In genomic region chr15:31024330-31024729, GRCh38 we compare ENCODE assay signal across 11 cellular contexts. TPM values are rescaled to one million over a fixed set of nuclear protein-coding genes. Genes with fewer than 3 reads are reported as not detected.
DNase-seq lines count a peak whose midpoint lies in the region; ATAC-seq and TF ChIP-seq lines count a peak whose summit lies in the region.
"Had no signal": no experiment of that assay in that cellular context is flagged by ENCODE, and none has a peak within 500 bp of the region (broad histone marks: within the 10 kb centered on the region; RNA-seq: fewer than 3 reads in every experiment).

No MANE protein-coding gene starts in this region.

- H3K9me3 Mint-ChIP-seq in HFFc6, result no peaks in the 10 kb centered on the region

- intact Hi-C loops in OCI-LY7 (cut with micrococcal nuclease; ENCODE audit: unreplicated experiment), result no loop called here

- ATAC-seq in HG02678 (IDR thresholded peaks at IDR 0.05; ENCODE audit: unreplicated experiment), result no peak

- H3K36me3 ChIP-seq in hepatocyte (replicated peaks; ENCODE audit: insufficient read depth, low read depth) (no peaks in the 10 kb centered on the region), smooth muscle cell (ENCODE audit: low read depth) (no peaks in the 10 kb centered on the region), OCI-LY7 (ENCODE audit: insufficient read depth, low read length) (no peaks in the 10 kb centered on the region)

- H3K9me2 ChIP-seq in hepatocyte (replicated peaks; ENCODE audit: insufficient read depth) (no peaks in the 10 kb centered on the region), OCI-LY7 (ENCODE audit: insufficient read depth, low read length) (no peaks in the 10 kb centered on the region)

- H3F3A ChIP-seq in smooth muscle cell (ENCODE audit: low read depth), result no peaks in the 10 kb centered on the region

- H3K4me1 ChIP-seq in hepatocyte (ENCODE audit: insufficient read depth), result peaks cover 10% of the 10 kb centered on the region
- H3K4me1 ChIP-seq in smooth muscle cell (ENCODE audit: low read depth), result peaks cover 15% of the 10 kb centered on the region
- H3K4me1 ChIP-seq in OCI-LY7 (ENCODE audit: insufficient read depth, low read length, poor library complexity, severe bottlenecking), result no peaks in the 10 kb centered on the region

- WGBS in hepatocyte (ENCODE audit: low lambda C conversion rate, missing lambda C conversion rate), result 10% methylated on average over 5 of the region's 5 CpGs
- WGBS in smooth muscle cell (ENCODE audit: low lambda C conversion rate), result 9% methylated on average over 5 of the region's 5 CpGs

- DNase-seq in HFFc6 (peak; percentile 93), amniotic stem cell (lab: John Stamatoyannopoulos, UW) (peak; percentile 58), hepatocyte (ENCODE audit: low spot score) (peak; percentile 64), smooth muscle cell (lab: John Stamatoyannopoulos, UW; ENCODE audit: unreplicated experiment) (no peak), mesenteric fat pad (ENCODE audit: low spot score) (no peak), OCI-LY7 (ENCODE audit: low spot score) (no peak), KG1 (lab: John Stamatoyannopoulos, UW) (no peak)
- DNase-seq: activated gamma-delta T cell; NCI-H1417; stimulated activated CD4-positive, alpha-beta T cell treated with anti-CD3 and anti-CD28 coated beads, Interleukin-4, amount 100 ng/mL, for 24 hours had no signal

- H3K4me1 Mint-ChIP-seq in HFFc6 (ENCODE audit: low read depth), result peaks cover 56% of the 10 kb centered on the region

- H3K27ac Mint-ChIP-seq in HFFc6, result peak overlapping the region; percentile 94

- H3K9ac ChIP-seq in smooth muscle cell (ENCODE audit: low read depth), result no peak overlapping the region

- no peaks in the 10 kb centered on the region; the same call in 1 of the 2 replicates for H3K27me3 Mint-ChIP-seq in HFFc6 (ENCODE audit: insufficient read depth)

- H3K27ac ChIP-seq in hepatocyte, result peak overlapping the region; percentile 53
- peak overlapping the region; percentile 47 for H3K27ac ChIP-seq in smooth muscle cell (ENCODE audit: low read depth)
- H3K27ac ChIP-seq in OCI-LY7 (ENCODE audit: low read depth, low read length, poor library complexity, severe bottlenecking), result no peak overlapping the region

- POLR2A ChIA-PET in OCI-LY7 (lab: Charles Lee), result interaction anchor here (3.9 kb wide), 1 partner anchor 10 kb away, joined by 19 read pairs; no protein-coding TSS in a partner anchor

- BruUV-seq in OCI-LY7 (replicated peaks; lab: Mats Ljungman, UMichigan), result no TSS peak

- H3K79me2 ChIP-seq in hepatocyte, result no peaks in the 10 kb centered on the region
- no peaks in the 10 kb centered on the region for H3K79me2 ChIP-seq in smooth muscle cell (ENCODE audit: low read depth)
- H3K79me2 ChIP-seq in OCI-LY7 (ENCODE audit: insufficient read depth, low read depth, low read length), result no peaks in the 10 kb centered on the region

- H4K20me1 ChIP-seq in hepatocyte (ENCODE audit: insufficient read depth, poor library complexity, severe bottlenecking), result no peaks in the 10 kb centered on the region
- no peaks in the 10 kb centered on the region for H4K20me1 ChIP-seq in smooth muscle cell (ENCODE audit: low read depth)
- H4K20me1 ChIP-seq in OCI-LY7 (ENCODE audit: insufficient read depth, low read length), result no peaks in the 10 kb centered on the region

- H2AFZ ChIP-seq in hepatocyte, result peak overlapping the region; percentile 1
- peak overlapping the region; percentile 13 for H2AFZ ChIP-seq in smooth muscle cell (ENCODE audit: low read depth)
- H2AFZ ChIP-seq in OCI-LY7 (ENCODE audit: low read length), result no peak overlapping the region

- TF ChIP-seq CTCF in HFFc6 (IDR thresholded peaks at IDR 0.05), result no peak
- TF ChIP-seq CTCF in hepatocyte (IDR thresholded peaks at IDR 0.05; ENCODE audit: poor library complexity), result no peak
- no peak for TF ChIP-seq CTCF in smooth muscle cell (IDR thresholded peaks at IDR 0.05; ENCODE audit: borderline replicate concordance, insufficient read depth, poor library complexity, severe bottlenecking)
- TF ChIP-seq CTCF in OCI-LY7 (conservative IDR thresholded peaks at IDR 0.05; ENCODE audit: low read length), result no peak

- H3K27me3 ChIP-seq in hepatocyte, result no peaks in the 10 kb centered on the region
- H3K27me3 ChIP-seq in smooth muscle cell (ENCODE audit: low read depth), result no peaks in the 10 kb centered on the region

- H3K4me3 ChIP-seq in hepatocyte, result no peak overlapping the region
- no peak overlapping the region for H3K4me3 ChIP-seq in smooth muscle cell
- H3K4me3 ChIP-seq in OCI-LY7 (ENCODE audit: low read depth, low read length, poor library complexity, severe bottlenecking), result no peak overlapping the region

- H3K4me2 ChIP-seq in hepatocyte (peak overlapping the region; percentile 25), smooth muscle cell (peak overlapping the region; percentile 72), OCI-LY7 (ENCODE audit: low read length) (no peak overlapping the region)

- CTCF ChIA-PET in OCI-LY7 (lab: Charles Lee; ENCODE audit: unreplicated experiment), result no interaction called here

- H3K36me3 Mint-ChIP-seq in HFFc6 (ENCODE audit: low read depth), result no peaks in the 10 kb centered on the region

- peak overlapping the region; percentile 73 for H3K4me3 Mint-ChIP-seq in HFFc6

- H3K9me3 ChIP-seq in hepatocyte (ENCODE audit: low read depth) (no peaks in the 10 kb centered on the region), smooth muscle cell (replicated peaks; ENCODE audit: low read depth) (no peaks in the 10 kb centered on the region), OCI-LY7 (ENCODE audit: low read length) (no peaks in the 10 kb centered on the region)

RNA-seq across cellular contexts. Expression of gene MTMR10, which starts 32.9 kb away (rescaled TPM):
- 10 to 100 TPM; 25.4 to 44.5 (median 41.5) TPM for total RNA-seq in HFFc6 (2021; fragmentation: NEBNext Ultra II Directional; extraction: Animal tissue kit (Norgen Biotek cat#: 25700))
- 15.3 and 19.6 TPM in 2 replicates for total RNA-seq in hepatocyte
- polyA plus RNA-seq in hepatocyte, result 7.9 and 10.3 TPM in 2 replicates
- 24.9 and 31.7 TPM in 2 replicates for total RNA-seq in smooth muscle cell
- polyA plus RNA-seq in smooth muscle cell, result 9.4 and 11.6 TPM in 2 replicates
- 36.3 TPM for total RNA-seq in mesenteric fat pad
- 5.6 and 10.5 TPM in 2 replicates for total RNA-seq in OCI-LY7 (2014; rRNA removed; shearing (Covaris generic))
- total RNA-seq in OCI-LY7 (2022), result 15.4 and 21.8 TPM in 2 replicates

Comparison
In these comparisons a context has a peak if more than half of its experiments do, and no peak if none do; other contexts are left out.
1. DNase-seq: peak in HFFc6 (single experiment), amniotic stem cell (single experiment) and hepatocyte (single experiment); none in smooth muscle cell (single experiment), mesenteric fat pad (single experiment), OCI-LY7 (single experiment) and KG1 (single experiment).